Comparison of ENCODE assay signal across 20 cellular contexts in the genomic region with DNA sequence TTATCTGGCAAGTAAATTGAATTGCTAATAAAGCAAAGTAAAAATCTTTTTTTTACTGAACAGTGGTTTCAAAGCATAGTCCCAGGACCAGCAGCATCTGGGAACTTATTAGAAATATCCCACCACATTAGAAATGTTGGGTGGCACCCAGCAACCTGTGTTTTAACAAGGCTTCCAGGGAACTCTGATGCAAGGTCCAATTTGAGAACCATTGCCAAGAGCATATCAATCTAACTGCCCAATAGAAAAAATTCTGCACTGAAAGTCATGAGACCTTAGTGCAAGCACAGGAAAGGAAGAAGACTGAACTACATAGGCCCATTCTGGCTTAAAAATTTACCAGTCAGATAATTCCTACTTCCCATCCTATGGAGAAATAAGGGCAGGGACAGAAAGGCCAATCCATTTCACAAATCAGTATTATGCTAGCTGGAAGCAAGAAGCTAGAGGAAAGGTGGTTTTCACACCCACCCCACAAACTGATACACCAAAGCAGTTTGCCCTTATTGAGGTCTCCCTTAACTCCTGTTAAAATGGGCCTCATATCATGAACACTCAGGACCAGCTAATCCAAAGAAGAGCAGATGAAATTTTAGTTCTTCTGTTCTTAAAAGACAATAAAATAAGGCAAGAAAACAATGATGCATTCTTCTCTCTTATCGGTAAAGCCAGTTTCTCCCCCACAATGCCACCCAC. TPM values are rescaled to one million over a fixed set of nuclear protein-coding genes. Genes with fewer than 3 reads are reported as not detected.
DNase-seq lines count a peak whose midpoint lies in the region; ATAC-seq and TF ChIP-seq lines count a peak whose summit lies in the region.
"Had no signal": no experiment of that assay in that cellular context is flagged by ENCODE, and none has a peak within 500 bp of the region (broad histone marks: within the 10 kb centered on the region; RNA-seq: fewer than 3 reads in every experiment).

No MANE protein-coding gene starts in this region.

- ATAC-seq in body of pancreas (no peak), GM19328 (IDR thresholded peaks at IDR 0.05; ENCODE audit: unreplicated experiment) (no peak)
- ATAC-seq: HepG2 had no signal

- TF ChIP-seq CTCF in body of pancreas (IDR thresholded peaks at IDR 0.05) (no peak), nephron (IDR thresholded peaks at IDR 0.05; ENCODE audit: unreplicated experiment in 3 of 3) (no peak), GM13977 (IDR thresholded peaks at IDR 0.05; ENCODE audit: extremely low read depth, insufficient read depth, missing control alignments) (no peak)

- no peaks in the 10 kb centered on the region for H3K36me3 ChIP-seq in body of pancreas (replicated peaks in 1 of 2; ENCODE audit: insufficient read depth in 1 of 2, low read depth in 2 of 2)
- H3K36me3 ChIP-seq: BE2C, HAP-1 had no signal

- peaks cover 0 to 8% (median 0%) of the 10 kb centered on the region in 3 donors for H3K36me3 Mint-ChIP-seq in immature natural killer cell
- no peaks in the 10 kb centered on the region for H3K36me3 Mint-ChIP-seq in nephron (ENCODE audit: low read depth)
- H3K36me3 Mint-ChIP-seq: CD4-positive, CD25-positive, alpha-beta regulatory T cell; CD8-positive, alpha-beta memory T cell had no signal

- intact Hi-C loops in body of pancreas (cut with DNase I), result loop anchor here (10.0 kb wide), 1 partner anchor 308 kb away; no protein-coding TSS in a partner anchor

- H3K27ac Mint-ChIP-seq in immature natural killer cell, result peak overlapping the region in 1 of 6 donors; percentile 1
- peak overlapping the region; percentile 41 to 98 (median 76) for H3K27ac Mint-ChIP-seq in nephron
- H3K27ac Mint-ChIP-seq: IgD-negative memory B cell had no signal

- H3K4me1 Mint-ChIP-seq in immature natural killer cell (peaks cover 42 to 57% of the 10 kb centered on the region in 2 donors), nephron (peaks cover 54% of the 10 kb centered on the region)

- WGBS in body of pancreas, 2 donors, result 72 to 78% methylated on average over 1 of the region's 1 CpG

- H3K9me3 Mint-ChIP-seq in immature natural killer cell (no peaks in the 10 kb centered on the region), nephron (no peaks in the 10 kb centered on the region)
- H3K9me3 Mint-ChIP-seq: CD4-positive, CD25-positive, alpha-beta regulatory T cell; CD8-positive, alpha-beta memory T cell; IgD-negative memory B cell had no signal

- in situ Hi-C loops in GM13977 (cut with MboI; ENCODE audit: low pct_unique_long_range_greater_than_20kb, low sequenced_read_pairs, unreplicated experiment), result loop anchor here (25.0 kb wide), 1 partner anchor 591 kb away; no protein-coding TSS in a partner anchor

- H3K4me1 ChIP-seq in body of pancreas, result peaks cover 12% of the 10 kb centered on the region
- H3K4me1 ChIP-seq: BE2C, HAP-1 had no signal

- H3K27ac ChIP-seq in body of pancreas, result no peak overlapping the region

- H3K27me3 ChIP-seq in body of pancreas, result no peaks in the 10 kb centered on the region
- H3K27me3 ChIP-seq: BE2C had no signal

- peaks cover 0 to 5% (median 2%) of the 10 kb centered on the region in 3 donors for H3K27me3 Mint-ChIP-seq in immature natural killer cell (ENCODE audit: low read depth in 3 of 3)
- H3K27me3 Mint-ChIP-seq in nephron (ENCODE audit: low read depth), result no peaks in the 10 kb centered on the region
- H3K27me3 Mint-ChIP-seq: CD4-positive, CD25-positive, alpha-beta regulatory T cell; CD8-positive, alpha-beta memory T cell; IgD-negative memory B cell had no signal

- DNase-seq in OCI-M1 (lab: John Stamatoyannopoulos, UW) (peak; percentile 38), body of pancreas (peak in 3 of 4 donors; percentile 29 to 45 (median 36)), immature natural killer cell (peak; percentile 21 to 43 (median 41)), NCI-H2227 (lab: John Stamatoyannopoulos, UW; ENCODE audit: unreplicated experiment) (no peak), GM03348 (ENCODE audit: low spot score) (no peak), GM13977 (ENCODE audit: low spot score) (no peak)
- DNase-seq: ACHN; BE2C; C1 segment of cervical spinal cord; CD4-positive, CD25-positive, alpha-beta regulatory T cell; COR-L47; GDM1 had no signal

- TF ChIP-seq POLR2A in body of pancreas (IDR thresholded peaks at IDR 0.05), result no peak

- H3K4me3 Mint-ChIP-seq in immature natural killer cell, result peak overlapping the region; percentile 15 to 61 (median 35)
- no peak overlapping the region for H3K4me3 Mint-ChIP-seq in nephron
- H3K4me3 Mint-ChIP-seq: CD4-positive, CD25-positive, alpha-beta regulatory T cell; IgD-negative memory B cell had no signal

- no peaks in the 10 kb centered on the region for H3K9me3 ChIP-seq in body of pancreas
- H3K9me3 ChIP-seq: BE2C, HAP-1 had no signal

- H3K4me3 ChIP-seq in body of pancreas, result no peak overlapping the region
- H3K4me3 ChIP-seq: HAP-1 had no signal

RNA-seq across cellular contexts. Expression of gene C1orf105, which starts 17.5 kb away (rescaled TPM):
- not detected for total RNA-seq in body of pancreas
- polyA plus RNA-seq in immature natural killer cell, result not detected
- total RNA-seq: A172; CD4-positive, CD25-positive, alpha-beta regulatory T cell; CD8-positive, alpha-beta memory T cell; H4 had no signal
- polyA plus RNA-seq: CD4-positive, CD25-positive, alpha-beta regulatory T cell; CD8-positive, alpha-beta memory T cell; IgD-negative memory B cell had no signal

RNA-seq across cellular contexts. Expression of gene PIGC, which starts 40.8 kb away (rescaled TPM):
- total RNA-seq in body of pancreas, result 10 to 100 TPM; 16.5 to 18.4 TPM
- polyA plus RNA-seq in immature natural killer cell, result 10 to 100 TPM; 77.1 to 90.0 (median 83.4) TPM

Comparison
In these comparisons a context has a peak if more than half of its experiments do, and no peak if none do; other contexts are left out.
1. DNase-seq: peak in OCI-M1 (single experiment), body of pancreas (3 of 4) and immature natural killer cell (3 of 3); none in NCI-H2227 (single experiment), GM03348 (single experiment) and GM13977 (single experiment).
2. H3K4me3 Mint-ChIP-seq: peak in immature natural killer cell (5 of 5); none in nephron (0 of 3).